ENCODE assay signal across 11 cellular contexts in genomic region chr1:158003409-158003805, GRCh38. TPM values are rescaled to one million over a fixed set of nuclear protein-coding genes. Genes with fewer than 3 reads are reported as not detected.
DNase-seq lines count a peak whose midpoint lies in the region; ATAC-seq and TF ChIP-seq lines count a peak whose summit lies in the region.
"Had no signal": no experiment of that assay in that cellular context is flagged by ENCODE, and none has a peak within 500 bp of the region (broad histone marks: within the 10 kb centered on the region; RNA-seq: fewer than 3 reads in every experiment).

No MANE protein-coding gene starts in this region.

- no peak overlapping the region for H3K4me3 ChIP-seq in gastroesophageal sphincter
- H3K4me3 ChIP-seq: mucosa of descending colon had no signal

- H3K9me3 ChIP-seq in gastroesophageal sphincter: no peaks in the 10 kb centered on the region
- H3K9me3 ChIP-seq: mucosa of descending colon had no signal

- WGBS in gastroesophageal sphincter (ENCODE audit: low coverage in 1 of 2), 2 donors: 10 to 19% methylated on average over 2 to 3 of the region's 5 CpGs

- in situ Hi-C loops in Caki2 (cut with HindIII; ENCODE audit: low pct_unique_long_range_greater_than_20kb, low sequenced_read_pairs): no loop called here

- TF ChIP-seq POLR2A in gastroesophageal sphincter (IDR thresholded peaks at IDR 0.05): no peak

- peak overlapping the region; percentile 22 to 71 (median 54) for H3K27ac ChIP-seq in gastroesophageal sphincter

- intact Hi-C loops in sciatic nerve (cut with DNase I): loop anchor here (10.0 kb wide), 1 partner anchor 1521 kb away; no protein-coding TSS in a partner anchor

- DNase-seq in Caki2 (ENCODE audit: low read depth): peak; percentile 41
- DNase-seq in sciatic nerve (ENCODE audit: low spot score): no peak
- no peak for DNase-seq in AML-193 (lab: John Stamatoyannopoulos, UW)
- DNase-seq: activated naive CD4-positive, alpha-beta T cell treated with anti-CD3 and anti-CD28 coated beads, Interleukin-2, amount 10 ng/mL, durations not matched to agents 7 days and 5 days; mucosa of descending colon; stimulated activated CD4-positive, alpha-beta T cell treated with anti-CD3 and anti-CD28 coated beads, Interleukin-2, amount 100 ng/mL, for 48 hours had no signal

- ATAC-seq in SK-N-SH treated with all-trans-retinoic acid at 6 μM for 48 hours (peak; percentile 43), gastroesophageal sphincter (no peak), sciatic nerve (peak; percentile 21), GM21528 (IDR thresholded peaks at IDR 0.05; ENCODE audit: low FRiP score, unreplicated experiment) (no peak), GM18867 (IDR thresholded peaks at IDR 0.05; ENCODE audit: unreplicated experiment) (no peak), GM21825 (IDR thresholded peaks at IDR 0.05; ENCODE audit: unreplicated experiment) (no peak)
- ATAC-seq: mucosa of descending colon had no signal

- TF ChIP-seq CTCF in gastroesophageal sphincter (IDR thresholded peaks at IDR 0.05): no peak

- H3K4me1 ChIP-seq in gastroesophageal sphincter: peaks cover 11 to 99% (median 54%) of the 10 kb centered on the region in 3 donors

- H3K27me3 ChIP-seq in gastroesophageal sphincter: no peaks in the 10 kb centered on the region

- no peaks in the 10 kb centered on the region for H3K36me3 ChIP-seq in gastroesophageal sphincter

- no peak for TF ChIP-seq EP300 in gastroesophageal sphincter (IDR thresholded peaks at IDR 0.05)

TF ChIP-seq in SK-N-SH treated with all-trans-retinoic acid at 6 μM for 48 hours, 23 proteins besides CTCF, POLR2A, EP300 and RAD21:
- no peak for TF ChIP-seq PATZ1 (CRISPR knock-in tag; IDR thresholded peaks at IDR 0.05; ENCODE audit: borderline replicate concordance)
- no peak for TF ChIP-seq GLIS3 (CRISPR knock-in tag; IDR thresholded peaks at IDR 0.05)
- TF ChIP-seq CSDC2 (CRISPR knock-in tag; IDR thresholded peaks at IDR 0.05): no peak
- TF ChIP-seq CREB5 (CRISPR knock-in tag; IDR thresholded peaks at IDR 0.05; ENCODE audit: low read depth): no peak
- no peak for TF ChIP-seq RARB (CRISPR knock-in tag; IDR thresholded peaks at IDR 0.05)
- no peak for TF ChIP-seq ESRRG (CRISPR knock-in tag; IDR thresholded peaks at IDR 0.05)
- TF ChIP-seq ZC3H10 (CRISPR knock-in tag; IDR thresholded peaks at IDR 0.05): no peak; the same call in 1 of the 2 replicates
- TF ChIP-seq OSR1 (CRISPR knock-in tag; IDR thresholded peaks at IDR 0.05): no peak
- no peak for TF ChIP-seq BACH2 (CRISPR knock-in tag; IDR thresholded peaks at IDR 0.05; ENCODE audit: borderline replicate concordance)
- no peak for TF ChIP-seq POU6F1 (CRISPR knock-in tag; IDR thresholded peaks at IDR 0.05; ENCODE audit: borderline replicate concordance, low read depth)
- no peak for TF ChIP-seq ISL1 (CRISPR knock-in tag; IDR thresholded peaks at IDR 0.05)
TF ChIP-seq in SK-N-SH treated with all-trans-retinoic acid at 6 μM for 48 hours: peak in this region for 0.

RNA-seq across cellular contexts. Expression of gene KIRREL1, which starts 10.0 kb away (rescaled TPM):
- total RNA-seq in Caki2 (2014; rRNA removed; shearing (Covaris generic); ENCODE audit: low replicate concordance): 62.9 and 80.2 TPM in 2 replicates
- total RNA-seq in gastroesophageal sphincter (10 to 100 TPM; 43.1 to 73.1 (median 48.1) TPM), sciatic nerve (67.8 TPM)

Comparison
In these comparisons a context has a peak if more than half of its experiments do, and no peak if none do; other contexts are left out.
1. ATAC-seq: peak in SK-N-SH treated with all-trans-retinoic acid at 6 μM for 48 hours (single experiment) and sciatic nerve (single experiment); none in gastroesophageal sphincter (single experiment), GM21528 (single experiment), GM18867 (single experiment) and GM21825 (single experiment).